Comparison of ENCODE assay signal across 17 cellular contexts in the genomic region with DNA sequence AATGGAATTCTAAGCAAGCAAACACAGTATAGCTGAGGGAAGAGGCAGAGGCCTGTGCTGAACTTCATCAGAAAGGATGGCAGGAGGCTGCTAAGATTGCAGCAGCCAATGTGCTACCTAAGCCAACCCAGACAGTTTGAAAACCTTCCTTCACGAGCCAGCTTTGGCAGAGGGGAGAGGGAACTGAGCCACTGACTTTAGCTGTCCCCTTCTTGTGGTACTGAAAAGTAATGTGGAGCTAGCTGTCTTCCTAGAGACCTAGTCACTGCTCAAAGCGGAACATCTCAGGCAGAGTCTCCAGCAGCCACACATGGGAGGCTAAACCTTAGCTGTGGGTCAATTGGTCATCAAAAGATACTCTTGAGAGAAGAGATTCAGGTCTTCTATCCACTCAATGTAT.
DNase-seq lines count a peak whose midpoint lies in the region; ATAC-seq, FAIRE-seq and TF ChIP-seq lines count a peak whose summit lies in the region.
"Had no signal": no experiment of that assay in that cellular context is flagged by ENCODE, and none has a peak within 500 bp of the region (broad histone marks: within the 10 kb centered on the region; RNA-seq: fewer than 3 reads in every experiment).

No MANE protein-coding gene starts in this region.

- H3K4me1 Mint-ChIP-seq in activated naive CD8-positive, alpha-beta T cell treated with anti-CD3 and anti-CD28 coated beads, Interleukin-2, amount 50 U/mL, for 24 hours: no peaks in the 10 kb centered on the region
- H3K4me1 Mint-ChIP-seq: CD14-positive monocyte had no signal

- H3K27ac Mint-ChIP-seq in activated naive CD8-positive, alpha-beta T cell treated with anti-CD3 and anti-CD28 coated beads, Interleukin-2, amount 50 U/mL, for 24 hours: no peak overlapping the region
- H3K27ac Mint-ChIP-seq: CD14-positive monocyte; CD8-positive, alpha-beta T cell; H9 had no signal

- H3K36me3 ChIP-seq in DND-41 (ENCODE audit: insufficient read depth, low read length): no peaks in the 10 kb centered on the region
- no peaks in the 10 kb centered on the region for H3K36me3 ChIP-seq in GM12878 (ENCODE audit: control insufficient read depth in 2 of 2, insufficient read depth in 2 of 2, low read length in 1 of 2)

- in situ Hi-C loops in GM12878 (cut with MboI): no loop called here

- H2AFZ ChIP-seq in DND-41 (ENCODE audit: low read depth, low read length) (no peak overlapping the region), GM12878 (ENCODE audit: control insufficient read depth, low read depth, low read length) (no peak overlapping the region)

- 0% methylated on average over 2 of the region's 2 CpGs for WGBS in GM12878 (ENCODE audit: insufficient coverage, insufficient replicate concordance, low lambda C conversion rate, missing lambda C conversion rate)

- ATAC-seq in DND-41 (ENCODE audit: insufficient read depth, low read depth) (peak; percentile 29; the same call in 1 of the 3 replicates), GM12878 (no peak), GM19397 (IDR thresholded peaks at IDR 0.05; ENCODE audit: unreplicated experiment) (no peak), sciatic nerve (no peak)
- no peak for ATAC-seq in activated naive CD8-positive, alpha-beta T cell treated with anti-CD3 and anti-CD28 coated beads, Interleukin-2, amount 50 U/mL, for 24 hours
- ATAC-seq: CD8-positive, alpha-beta T cell had no signal

- SMC1A ChIA-PET in GM12878 (lab: Charles Lee; ENCODE audit: uncharacterized antibody, unreplicated experiment): no interaction called here

- no TSS peak for BruUV-seq in GM12878 (replicated peaks; lab: Mats Ljungman, UMichigan)

- no peak for TF ChIP-seq RAD21 in Ishikawa (IDR thresholded peaks at IDR 0.05; ENCODE audit: low read depth)
- no peak for TF ChIP-seq RAD21 in GM12878 (IDR thresholded peaks at IDR 0.05; ENCODE audit: insufficient read depth, low read depth, low read length)

- H3K4me3 ChIP-seq in DND-41 (ENCODE audit: low read depth in 1 of 2, low read length in 2 of 2) (no peak overlapping the region), GM12878 (no peak overlapping the region)

- H3K36me3 Mint-ChIP-seq in activated naive CD8-positive, alpha-beta T cell treated with anti-CD3 and anti-CD28 coated beads, Interleukin-2, amount 50 U/mL, for 24 hours (ENCODE audit: low read depth): no peaks in the 10 kb centered on the region
- H3K36me3 Mint-ChIP-seq: CD14-positive monocyte; CD8-positive, alpha-beta T cell had no signal

- H3K9ac ChIP-seq in DND-41 (ENCODE audit: low read depth, low read length) (no peak overlapping the region), GM12878 (ENCODE audit: control insufficient read depth, insufficient read depth, low read length) (no peak overlapping the region)

- POLR2A ChIA-PET in GM12878 (lab: Charles Lee): no interaction called here

- H4K20me1 ChIP-seq in DND-41 (ENCODE audit: insufficient read depth, low read length) (no peaks in the 10 kb centered on the region), GM12878 (ENCODE audit: control insufficient read depth, insufficient read depth) (no peaks in the 10 kb centered on the region)

- no peak overlapping the region for H3K27ac ChIP-seq in DND-41 (ENCODE audit: low read length)
- H3K27ac ChIP-seq in GM12878 (ENCODE audit: control insufficient read depth, insufficient read depth): no peak overlapping the region
- H3K27ac ChIP-seq: 22Rv1, HL-60 had no signal

- H3K9me3 ChIP-seq in DND-41 (ENCODE audit: insufficient read depth, low read length, severe bottlenecking): peaks cover 2% of the 10 kb centered on the region
- H3K9me3 ChIP-seq in GM12878 (replicated peaks; ENCODE audit: control insufficient read depth, insufficient read depth, low read length): no peaks in the 10 kb centered on the region
- H3K9me3 ChIP-seq: Caco-2 had no signal

- DNase-seq in DND-41 (no peak), GM12878 (ENCODE audit: low read depth, low spot score) (no peak), left kidney (ENCODE audit: low read depth, low spot score) (peak; percentile 43), sciatic nerve (ENCODE audit: low spot score) (no peak), OCI-M1 (lab: John Stamatoyannopoulos, UW) (no peak)
- no peak for DNase-seq in activated naive CD8-positive, alpha-beta T cell treated with anti-CD3 and anti-CD28 coated beads, Interleukin-2, amount 50 U/mL, for 24 hours
- DNase-seq: Caco-2; CD8-positive, alpha-beta T cell; GOT3; H9; KBM-7 had no signal

- H3K4me3 Mint-ChIP-seq in activated naive CD8-positive, alpha-beta T cell treated with anti-CD3 and anti-CD28 coated beads, Interleukin-2, amount 50 U/mL, for 24 hours: no peak overlapping the region
- H3K4me3 Mint-ChIP-seq: CD14-positive monocyte; CD8-positive, alpha-beta T cell; H9 had no signal

- no peak for FAIRE-seq in GM12878 (lab: Jason Lieb, UNC)
- FAIRE-seq: GM18507 had no signal

- TF ChIP-seq EP300 in Ishikawa (IDR thresholded peaks at IDR 0.05; ENCODE audit: borderline replicate concordance) (no peak), GM12878 (IDR thresholded peaks at IDR 0.05; ENCODE audit: borderline replicate concordance in 1 of 2, control insufficient read depth in 1 of 2, low read depth in 2 of 2, low read length in 2 of 2) (no peak)

- intact Hi-C loops in GM12878 (cut with micrococcal nuclease; ENCODE audit: unreplicated experiment) (no loop called here), sciatic nerve (cut with DNase I) (no loop called here)

- TF ChIP-seq POLR2A in GM12878 (IDR thresholded peaks at IDR 0.05; ENCODE audit: low read depth, low read length): no peak

- H3K27me3 ChIP-seq in DND-41 (ENCODE audit: insufficient read depth, low read length, poor library complexity) (no peaks in the 10 kb centered on the region), GM12878 (replicated peaks in 1 of 2; ENCODE audit: control insufficient read depth in 2 of 2, insufficient read depth in 2 of 2, low read length in 1 of 2) (no peaks in the 10 kb centered on the region)

- H3K79me2 ChIP-seq in DND-41 (ENCODE audit: insufficient read depth, low read length) (no peaks in the 10 kb centered on the region), GM12878 (ENCODE audit: control insufficient read depth, insufficient read depth, low read length) (no peaks in the 10 kb centered on the region)

- CTCF ChIA-PET in GM12878 (lab: Yijun Ruan, JAX): no interaction called here

- H3K4me2 ChIP-seq in DND-41 (ENCODE audit: insufficient read depth, low read length) (no peak overlapping the region), GM12878 (ENCODE audit: control insufficient read depth, insufficient read depth) (no peak overlapping the region)

- RAD21 ChIA-PET in GM12878 (lab: Charles Lee; ENCODE audit: unreplicated experiment): no interaction called here

- TF ChIP-seq CTCF in DND-41 (IDR thresholded peaks at IDR 0.05; ENCODE audit: borderline replicate concordance, extremely low read depth, low read length, poor library complexity, severe bottlenecking): no peak
- no peak for TF ChIP-seq CTCF in GM12878 (IDR thresholded peaks at IDR 0.05 in 2 of 3, conservative IDR thresholded peaks at IDR 0.05 in 1 of 3; ENCODE audit: control insufficient read depth in 2 of 3, extremely low read depth in 1 of 3, insufficient read depth in 1 of 3, low read depth in 3 of 3, low read length in 3 of 3)

- peaks cover 6% of the 10 kb centered on the region for H3K9me3 Mint-ChIP-seq in activated naive CD8-positive, alpha-beta T cell treated with anti-CD3 and anti-CD28 coated beads, Interleukin-2, amount 50 U/mL, for 24 hours

- H3K4me1 ChIP-seq in DND-41 (ENCODE audit: insufficient read depth, low read length) (no peaks in the 10 kb centered on the region), GM12878 (ENCODE audit: control insufficient read depth, insufficient read depth, low read length) (no peaks in the 10 kb centered on the region)
- H3K4me1 ChIP-seq: Caco-2 had no signal

- H3K27me3 Mint-ChIP-seq in activated naive CD8-positive, alpha-beta T cell treated with anti-CD3 and anti-CD28 coated beads, Interleukin-2, amount 50 U/mL, for 24 hours: no peaks in the 10 kb centered on the region

TF ChIP-seq in Ishikawa, 13 proteins besides CTCF, POLR2A, EP300 and RAD21 (continues in another document):
- TF ChIP-seq, protein P1, sequence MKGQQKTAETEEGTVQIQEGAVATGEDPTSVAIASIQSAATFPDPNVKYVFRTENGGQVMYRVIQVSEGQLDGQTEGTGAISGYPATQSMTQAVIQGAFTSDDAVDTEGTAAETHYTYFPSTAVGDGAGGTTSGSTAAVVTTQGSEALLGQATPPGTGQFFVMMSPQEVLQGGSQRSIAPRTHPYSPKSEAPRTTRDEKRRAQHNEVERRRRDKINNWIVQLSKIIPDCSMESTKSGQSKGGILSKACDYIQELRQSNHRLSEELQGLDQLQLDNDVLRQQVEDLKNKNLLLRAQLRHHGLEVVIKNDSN (IDR thresholded peaks at IDR 0.05): no peak
- TF ChIP-seq FOXM1 (IDR thresholded peaks at IDR 0.05; ENCODE audit: borderline replicate concordance, low read depth) (no peak), EGR1 (IDR thresholded peaks at IDR 0.05) (no peak)

TF ChIP-seq in GM12878, 131 proteins besides CTCF, POLR2A, EP300 and RAD21 (continues in another document):
- TF ChIP-seq, protein P2, sequence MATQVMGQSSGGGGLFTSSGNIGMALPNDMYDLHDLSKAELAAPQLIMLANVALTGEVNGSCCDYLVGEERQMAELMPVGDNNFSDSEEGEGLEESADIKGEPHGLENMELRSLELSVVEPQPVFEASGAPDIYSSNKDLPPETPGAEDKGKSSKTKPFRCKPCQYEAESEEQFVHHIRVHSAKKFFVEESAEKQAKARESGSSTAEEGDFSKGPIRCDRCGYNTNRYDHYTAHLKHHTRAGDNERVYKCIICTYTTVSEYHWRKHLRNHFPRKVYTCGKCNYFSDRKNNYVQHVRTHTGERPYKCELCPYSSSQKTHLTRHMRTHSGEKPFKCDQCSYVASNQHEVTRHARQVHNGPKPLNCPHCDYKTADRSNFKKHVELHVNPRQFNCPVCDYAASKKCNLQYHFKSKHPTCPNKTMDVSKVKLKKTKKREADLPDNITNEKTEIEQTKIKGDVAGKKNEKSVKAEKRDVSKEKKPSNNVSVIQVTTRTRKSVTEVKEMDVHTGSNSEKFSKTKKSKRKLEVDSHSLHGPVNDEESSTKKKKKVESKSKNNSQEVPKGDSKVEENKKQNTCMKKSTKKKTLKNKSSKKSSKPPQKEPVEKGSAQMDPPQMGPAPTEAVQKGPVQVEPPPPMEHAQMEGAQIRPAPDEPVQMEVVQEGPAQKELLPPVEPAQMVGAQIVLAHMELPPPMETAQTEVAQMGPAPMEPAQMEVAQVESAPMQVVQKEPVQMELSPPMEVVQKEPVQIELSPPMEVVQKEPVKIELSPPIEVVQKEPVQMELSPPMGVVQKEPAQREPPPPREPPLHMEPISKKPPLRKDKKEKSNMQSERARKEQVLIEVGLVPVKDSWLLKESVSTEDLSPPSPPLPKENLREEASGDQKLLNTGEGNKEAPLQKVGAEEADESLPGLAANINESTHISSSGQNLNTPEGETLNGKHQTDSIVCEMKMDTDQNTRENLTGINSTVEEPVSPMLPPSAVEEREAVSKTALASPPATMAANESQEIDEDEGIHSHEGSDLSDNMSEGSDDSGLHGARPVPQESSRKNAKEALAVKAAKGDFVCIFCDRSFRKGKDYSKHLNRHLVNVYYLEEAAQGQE (IDR thresholded peaks at IDR 0.05; ENCODE audit: low read depth, low read length): peak; percentile 20; the same call in 1 of the 2 replicates
